In genomic region chr15:67267440-67267839, GRCh38 we compare ENCODE assay signal across 17 cellular contexts. TPM values are rescaled to one million over a fixed set of nuclear protein-coding genes. Genes with fewer than 3 reads are reported as not detected.
DNase-seq lines count a peak whose midpoint lies in the region; ATAC-seq, FAIRE-seq and TF ChIP-seq lines count a peak whose summit lies in the region.
"Had no signal": no experiment of that assay in that cellular context is flagged by ENCODE, and none has a peak within 500 bp of the region (broad histone marks: within the 10 kb centered on the region; RNA-seq: fewer than 3 reads in every experiment).

No MANE protein-coding gene starts in this region.

- TF ChIP-seq CTCF in GM23338 (conservative IDR thresholded peaks at IDR 0.05; ENCODE audit: low read depth in 2 of 2) = no peak
- no peak for TF ChIP-seq CTCF in VCaP (conservative IDR thresholded peaks at IDR 0.05)

- WGBS in small intestine, 3 donors = 29 to 53% (median 41%) methylated on average over 3 of the region's 3 CpGs

- 0 out of 2 replicates have a peak overlapping the region, but pooled peaks have one; percentile 11 for H3K27ac Mint-ChIP-seq in GM23338
- H3K27ac Mint-ChIP-seq: CD14-positive monocyte; CD4-positive, alpha-beta memory T cell had no signal

- ATAC-seq in GM23338 (peak; percentile 79), HG02763 (IDR thresholded peaks at IDR 0.05; ENCODE audit: unreplicated experiment) (no peak)

- H3K27me3 ChIP-seq in GM23338 (ENCODE audit: insufficient read depth) = no peaks in the 10 kb centered on the region
- H3K27me3 ChIP-seq in small intestine (ENCODE audit: control insufficient read depth in 2 of 2, insufficient read depth in 2 of 2, low read length in 2 of 2) = no peaks in the 10 kb centered on the region
- H3K27me3 ChIP-seq: BLaER1 had no signal

- no peak overlapping the region for H3K4me3 Mint-ChIP-seq in GM23338
- H3K4me3 Mint-ChIP-seq: CD14-positive monocyte; CD4-positive, alpha-beta memory T cell had no signal

- no peak for FAIRE-seq in small intestine (lab: Jason Lieb, UNC)
- FAIRE-seq: GM12892 had no signal

- H2AFZ ChIP-seq in GM23338 = no peak overlapping the region

- peak; percentile 20 for DNase-seq in GM23338 (ENCODE audit: low spot score)
- DNase-seq in iPS-NIHi7 (ENCODE audit: extremely low spot score) = peak; percentile 38
- DNase-seq in small intestine = peak; percentile 40
- DNase-seq in mesenteric fat pad (ENCODE audit: low spot score) = no peak
- DNase-seq in stimulated activated CD4-positive, alpha-beta T cell treated with anti-CD3 and anti-CD28 coated beads, Interleukin-4, amount 100 ng/mL, for 1 hour = no peak
- DNase-seq: 8988T; CD4-positive, alpha-beta memory T cell; DMS153; DMS79; GDM1; GOT3; H7 had no signal

- H3F3A ChIP-seq in GM23338 (replicated peaks; ENCODE audit: low read depth) = no peaks in the 10 kb centered on the region

- no peaks in the 10 kb centered on the region for H3K79me2 ChIP-seq in GM23338 (replicated peaks; ENCODE audit: insufficient read depth)

- H3K4me3 ChIP-seq in GM23338 = no peak overlapping the region
- H3K4me3 ChIP-seq in small intestine (ENCODE audit: low read depth in 1 of 2, low read length in 2 of 2) = no peak overlapping the region
- H3K4me3 ChIP-seq: BLaER1 had no signal

- no peaks in the 10 kb centered on the region for H3K9me2 ChIP-seq in GM23338 (ENCODE audit: insufficient read depth)

- no peaks in the 10 kb centered on the region for H3K27me3 Mint-ChIP-seq in GM23338 (ENCODE audit: insufficient read depth, low read depth, poor library complexity)
- H3K27me3 Mint-ChIP-seq: CD4-positive, alpha-beta memory T cell had no signal

- H3K4me1 ChIP-seq in GM23338 (ENCODE audit: insufficient read depth) (peaks cover 24% of the 10 kb centered on the region), small intestine (ENCODE audit: control insufficient read depth in 2 of 2, insufficient read depth in 1 of 2, low read depth in 1 of 2, low read length in 1 of 2) (no peaks in the 10 kb centered on the region)
- H3K4me1 ChIP-seq: BLaER1 had no signal

- no peaks in the 10 kb centered on the region for H3K9me3 Mint-ChIP-seq in GM23338
- H3K9me3 Mint-ChIP-seq: CD4-positive, alpha-beta memory T cell had no signal

- no peak overlapping the region for H3K27ac ChIP-seq in GM23338 (ENCODE audit: low read depth)
- peak overlapping the region; percentile 37; the same call in 1 of the 2 replicates for H3K27ac ChIP-seq in VCaP
- no peak overlapping the region for H3K27ac ChIP-seq in small intestine (ENCODE audit: low read depth in 1 of 2, low read length in 1 of 2)
- H3K27ac ChIP-seq: BLaER1 had no signal

- no peaks in the 10 kb centered on the region for H3K9me3 ChIP-seq in small intestine (ENCODE audit: control insufficient read depth, low read depth)
- H3K9me3 ChIP-seq: BLaER1 had no signal

- peaks cover 16% of the 10 kb centered on the region for H3K4me1 Mint-ChIP-seq in GM23338
- H3K4me1 Mint-ChIP-seq: CD14-positive monocyte had no signal

- H3K4me2 ChIP-seq in GM23338 = 0 out of 2 replicates have a peak overlapping the region, but pooled peaks have one; percentile 20
- H3K4me2 ChIP-seq: BLaER1 had no signal

- H3K36me3 Mint-ChIP-seq in GM23338 (ENCODE audit: low read depth) = no peaks in the 10 kb centered on the region
- H3K36me3 Mint-ChIP-seq: CD14-positive monocyte; CD4-positive, alpha-beta memory T cell had no signal

- no peaks in the 10 kb centered on the region for H3K36me3 ChIP-seq in GM23338 (ENCODE audit: insufficient read depth)
- H3K36me3 ChIP-seq in small intestine (ENCODE audit: control insufficient read depth in 2 of 2, insufficient read depth in 2 of 2, low read length in 2 of 2) = no peaks in the 10 kb centered on the region
- H3K36me3 ChIP-seq: BLaER1 had no signal

- H4K20me1 ChIP-seq in GM23338 (replicated peaks; ENCODE audit: insufficient read depth) = no peaks in the 10 kb centered on the region
- H4K20me1 ChIP-seq: BLaER1 had no signal

TF ChIP-seq in GM23338, 12 proteins besides CTCF, POLR2A, EP300 and RAD21 (continues in another document):
- TF ChIP-seq REST (IDR thresholded peaks at IDR 0.05; ENCODE audit: unreplicated experiment) (no peak), EZH2phosphoT487 (IDR thresholded peaks at IDR 0.05; ENCODE audit: unreplicated experiment) (no peak), NANOG (IDR thresholded peaks at IDR 0.05; ENCODE audit: borderline replicate concordance) (no peak)

RNA-seq across cellular contexts. Expression of gene IQCH, which starts 12.9 kb away (rescaled TPM):
- total RNA-seq in GM23338 (2014; rRNA removed; shearing (Covaris generic)) = 1.0 and 4.6 TPM in 2 replicates
- polyA plus RNA-seq in GM23338 (2016; fragmentation: Nextera tagmentation; extraction: Ambion mirVana) (1.4 and 1.7 TPM in 2 replicates), small intestine (under 1 TPM in 2 of 3 donors, not detected in 1; 0.27 to 0.36 TPM)
- 0.45 TPM for total RNA-seq in mesenteric fat pad
- polyA plus RNA-seq: CD14-positive monocyte had no signal

RNA-seq across cellular contexts. Expression of gene AAGAB, which starts 13.0 kb away (rescaled TPM):
- 42.8 and 53.3 TPM in 2 replicates for total RNA-seq in GM23338 (2014; rRNA removed; shearing (Covaris generic))
- polyA plus RNA-seq in GM23338 (2016; fragmentation: Nextera tagmentation; extraction: Ambion mirVana) (19.1 and 20.8 TPM in 2 replicates), small intestine (10 to 100 TPM; 23.0 to 27.9 (median 24.6) TPM)
- total RNA-seq in mesenteric fat pad = 26.1 TPM

Comparison
In these comparisons a context has a peak if more than half of its experiments do, and no peak if none do; other contexts are left out.
1. DNase-seq: peak in GM23338 (single experiment), iPS-NIHi7 (single experiment) and small intestine (single experiment); none in mesenteric fat pad (single experiment) and stimulated activated CD4-positive, alpha-beta T cell treated with anti-CD3 and anti-CD28 coated beads, Interleukin-4, amount 100 ng/mL, for 1 hour (single experiment).